ENCODE assay signal across 8 cellular contexts in the genomic region with DNA sequence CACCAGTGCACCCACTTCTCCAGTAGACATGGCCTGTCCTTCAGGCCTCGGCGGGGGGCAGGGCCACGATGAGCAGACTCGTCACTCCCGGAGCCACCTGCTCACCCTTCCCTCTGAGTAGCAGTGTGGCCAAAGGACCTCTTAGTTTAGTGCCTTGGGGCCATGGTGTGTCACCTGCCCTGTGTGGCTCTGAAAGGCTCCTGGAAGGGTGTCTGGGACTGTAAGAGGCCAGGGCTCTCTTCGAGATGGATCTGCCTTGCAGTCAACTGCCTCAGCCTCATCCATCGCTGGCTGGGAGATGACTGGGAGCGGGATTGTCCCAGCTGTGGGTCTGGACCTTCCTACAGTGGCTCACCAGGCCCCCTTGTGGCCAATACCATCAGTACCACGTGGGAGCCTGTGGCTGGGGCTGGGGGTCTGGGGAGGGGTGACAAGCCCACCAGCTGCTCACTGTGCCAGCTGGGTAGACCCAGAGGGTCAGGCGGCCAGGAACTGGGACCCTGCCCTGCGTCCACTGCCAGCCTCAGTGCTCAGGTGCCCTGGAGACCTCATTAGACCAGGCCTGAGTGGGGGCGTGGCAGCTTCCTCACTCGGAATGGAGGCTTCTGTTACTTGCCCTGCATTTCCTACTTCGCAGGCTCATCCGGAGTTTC.
DNase-seq lines count a peak whose midpoint lies in the region; ATAC-seq and TF ChIP-seq lines count a peak whose summit lies in the region.

No MANE protein-coding gene starts in this region.

- ATAC-seq in left cardiac atrium: peak; percentile 67 to 68
- ATAC-seq in GM19455 (IDR thresholded peaks at IDR 0.05; ENCODE audit: unreplicated experiment): no peak
- ATAC-seq in HG03460 (IDR thresholded peaks at IDR 0.05; ENCODE audit: unreplicated experiment): no peak

- intact Hi-C loops in left cardiac atrium (cut with DNase I): loop anchor here (2.0 to 5.0 kb wide), 2 partner anchors 79 to 83 kb away; no protein-coding TSS in a partner anchor

- DNase-seq in Daoy (ENCODE audit: low read depth) (peak; percentile 62), left cardiac atrium (peak; percentile 51)
- peak; percentile 31 for DNase-seq in activated CD8-positive, alpha-beta memory T cell treated with anti-CD3 and anti-CD28 coated beads, Interleukin-2, amount 50 U/mL, for 4 hours
- DNase-seq in stimulated activated CD4-positive, alpha-beta T cell treated with anti-CD3 and anti-CD28 coated beads, Interleukin-15, amount 100 ng/mL, for 24 hours: peak; percentile 46
- no peak for DNase-seq in NK-92 treated with Interleukin-12 subunit alpha and Interleukin-12 subunit beta, amount 100 ng/mL, for 24 hours (lab: John Stamatoyannopoulos, UW)

- peak; percentile 71 for TF ChIP-seq CTCF in LNCAP (IDR thresholded peaks at IDR 0.05)

Comparison
In these comparisons a context has a peak if more than half of its experiments do, and no peak if none do; other contexts are left out.
1. ATAC-seq: peak in left cardiac atrium (2 of 2); none in GM19455 (single experiment) and HG03460 (single experiment).